Comparison of ENCODE assay signal across 8 cellular contexts in the genomic region with DNA sequence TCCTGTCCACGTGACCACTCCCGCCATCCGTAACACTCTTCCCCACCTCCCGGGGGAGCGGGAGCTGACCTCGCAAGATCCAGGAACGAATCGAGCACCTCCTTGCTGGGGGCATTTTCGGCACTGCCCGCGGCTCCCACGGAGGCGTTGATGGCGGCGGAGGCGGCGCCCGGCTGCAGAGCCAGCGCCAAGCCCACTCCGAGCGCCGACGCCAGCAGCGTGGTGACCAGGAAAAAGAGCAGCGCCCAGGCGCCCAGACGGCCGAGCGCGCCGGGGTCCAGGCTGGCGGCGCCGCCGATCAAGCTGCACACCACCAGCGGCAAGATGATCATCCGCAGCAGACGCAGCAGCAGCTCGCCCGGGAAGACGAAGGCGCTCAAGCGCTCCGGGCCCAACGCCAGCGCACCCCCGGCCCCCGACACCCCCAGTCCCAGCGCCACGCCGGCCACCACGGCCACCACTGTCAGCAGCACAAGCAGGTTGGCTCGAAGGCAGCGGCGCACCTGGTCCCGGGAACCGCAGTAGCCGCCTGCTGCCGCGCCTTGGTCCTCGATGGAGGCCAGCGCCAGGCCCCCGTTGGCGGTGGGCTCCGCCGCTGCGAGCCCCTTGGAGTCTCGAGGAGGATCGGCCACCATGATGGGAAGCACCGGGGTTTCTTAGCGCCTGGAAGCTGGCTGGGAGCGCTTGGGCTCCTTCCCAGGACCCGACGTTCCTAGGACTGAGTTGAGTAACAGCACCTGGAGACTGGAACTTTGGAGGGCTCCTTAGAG. TPM values are rescaled to one million over a fixed set of nuclear protein-coding genes. Genes with fewer than 3 reads are reported as not detected.
DNase-seq lines count a peak whose midpoint lies in the region; ATAC-seq, FAIRE-seq and TF ChIP-seq lines count a peak whose summit lies in the region.

No MANE protein-coding gene starts in this region.

- peaks cover 64% of the 10 kb centered on the region for H3K4me1 ChIP-seq in CD4-positive, CD25-positive, alpha-beta regulatory T cell (ENCODE audit: control insufficient read depth, insufficient read depth, low read length, poor library complexity, severe bottlenecking)
- peaks cover 13% of the 10 kb centered on the region for H3K4me1 ChIP-seq in HUES48 (ENCODE audit: control insufficient read depth, insufficient read depth, low read length)
- peaks cover 8 to 15% of the 10 kb centered on the region in 2 donors for H3K4me1 ChIP-seq in breast epithelium
- H3K4me1 ChIP-seq in keratinocyte (ENCODE audit: control insufficient read depth, extremely low read depth, insufficient read depth, low read length) = peaks cover 21% of the 10 kb centered on the region

- peaks cover 3% of the 10 kb centered on the region for H3K36me3 ChIP-seq in CD4-positive, CD25-positive, alpha-beta regulatory T cell (ENCODE audit: control insufficient read depth, insufficient read depth, low read length)
- peaks cover 30% of the 10 kb centered on the region for H3K36me3 ChIP-seq in HUES48 (ENCODE audit: control insufficient read depth, insufficient read depth, low read length)
- no peaks in the 10 kb centered on the region for H3K36me3 ChIP-seq in breast epithelium
- peaks cover 5 to 33% of the 10 kb centered on the region in 2 experiments for H3K36me3 ChIP-seq in keratinocyte (ENCODE audit: control insufficient read depth in 2 of 2, extremely low read depth in 1 of 2, insufficient read depth in 2 of 2, low read length in 2 of 2)

- no peak for ATAC-seq in CD4-positive, CD25-positive, alpha-beta regulatory T cell (ENCODE audit: low read depth in 2 of 2)
- ATAC-seq in HG02885 (IDR thresholded peaks at IDR 0.05; ENCODE audit: poor library complexity, unreplicated experiment) = no peak
- no peak for ATAC-seq in HG02938 (IDR thresholded peaks at IDR 0.05; ENCODE audit: unreplicated experiment)

- H3K9me3 Mint-ChIP-seq in CD4-positive, CD25-positive, alpha-beta regulatory T cell = no peaks in the 10 kb centered on the region

- H3K4me1 Mint-ChIP-seq in CD4-positive, CD25-positive, alpha-beta regulatory T cell = peaks cover 21 to 82% (median 50%) of the 10 kb centered on the region in 4 donors

- DNase-seq in CD4-positive, CD25-positive, alpha-beta regulatory T cell = peak; percentile 30 to 56 (median 35)
- DNase-seq in T-helper 1 cell (peak in 4 of 5 donors; percentile 18 to 58 (median 28)), breast epithelium (ENCODE audit: low spot score in 2 of 2) (peak in 1 of 2 donors; percentile 49), keratinocyte (ENCODE audit: low read depth, low spot score) (no peak)
- DNase-seq in stimulated activated CD4-positive, alpha-beta T cell treated with anti-CD3 and anti-CD28 coated beads, Interleukin-12 subunit alpha, Interleukin-12 subunit beta, amount 100 ng/mL, for 48 hours (ENCODE audit: low read depth in 2 of 3, low spot score in 1 of 3) = peak in 2 of 3 donors; percentile 12 to 35

- no peak for TF ChIP-seq CTCF in breast epithelium (IDR thresholded peaks at IDR 0.05)
- no peak for TF ChIP-seq CTCF in keratinocyte (optimal IDR thresholded peaks at IDR 0.05 in 1 of 3, IDR thresholded peaks at IDR 0.05 in 1 of 3, conservative IDR thresholded peaks at IDR 0.05 in 1 of 3; ENCODE audit: extremely low read depth in 1 of 3, insufficient read depth in 2 of 3, low read length in 3 of 3)

- H3K27me3 Mint-ChIP-seq in CD4-positive, CD25-positive, alpha-beta regulatory T cell = no peaks in the 10 kb centered on the region

- H3K27ac ChIP-seq in CD4-positive, CD25-positive, alpha-beta regulatory T cell (ENCODE audit: insufficient read depth, low read length, poor library complexity, severe bottlenecking) = peak overlapping the region; percentile 86
- H3K27ac ChIP-seq in HUES48 (ENCODE audit: low read depth, low read length) = peak overlapping the region; percentile 91
- H3K27ac ChIP-seq in breast epithelium = peak overlapping the region; percentile 90 to 93
- peak overlapping the region; percentile 95 for H3K27ac ChIP-seq in keratinocyte (ENCODE audit: control insufficient read depth, insufficient read depth, low read length)

- H3K4me2 ChIP-seq in keratinocyte (ENCODE audit: control insufficient read depth, extremely low read depth, insufficient read depth, low read depth, low read length) = peak overlapping the region; percentile 87

- intact Hi-C loops in breast epithelium (cut with DNase I; ENCODE audit: low total_unique reads) = no loop called here

- no peaks in the 10 kb centered on the region for H3K9me1 ChIP-seq in keratinocyte (ENCODE audit: control insufficient read depth, extremely low read depth, insufficient read depth, low read length)

- FAIRE-seq in keratinocyte (lab: Jason Lieb, UNC) = no peak

- H3K27me3 ChIP-seq in CD4-positive, CD25-positive, alpha-beta regulatory T cell (ENCODE audit: control insufficient read depth, insufficient read depth, low read length) = no peaks in the 10 kb centered on the region
- H3K27me3 ChIP-seq in HUES48 (ENCODE audit: control insufficient read depth, insufficient read depth, low read length) (no peaks in the 10 kb centered on the region), breast epithelium (no peaks in the 10 kb centered on the region), keratinocyte (ENCODE audit: control insufficient read depth, extremely low read depth, insufficient read depth, low read length) (no peaks in the 10 kb centered on the region)

- no peaks in the 10 kb centered on the region for H4K20me1 ChIP-seq in keratinocyte (ENCODE audit: control insufficient read depth, extremely low read depth, insufficient read depth, low read length)

- no peaks in the 10 kb centered on the region for H3K9me3 ChIP-seq in CD4-positive, CD25-positive, alpha-beta regulatory T cell (ENCODE audit: control insufficient read depth in 2 of 2, low read length in 2 of 2)
- H3K9me3 ChIP-seq in HUES48 (ENCODE audit: control insufficient read depth, insufficient read depth, low read length) (no peaks in the 10 kb centered on the region), breast epithelium (no peaks in the 10 kb centered on the region), keratinocyte (ENCODE audit: control insufficient read depth, low read depth, low read length) (no peaks in the 10 kb centered on the region)

- peak overlapping the region; percentile 93 to 100 (median 96) for H3K4me3 Mint-ChIP-seq in CD4-positive, CD25-positive, alpha-beta regulatory T cell

- H3K9ac ChIP-seq in HUES48 (ENCODE audit: low read depth, low read length) = peak overlapping the region; percentile 92
- H3K9ac ChIP-seq in keratinocyte (ENCODE audit: control insufficient read depth, extremely low read depth, insufficient read depth, low read length) = peak overlapping the region; percentile 93

- H3K27ac Mint-ChIP-seq in CD4-positive, CD25-positive, alpha-beta regulatory T cell = peak overlapping the region; percentile 84 to 92 (median 91)

- peaks cover 57% of the 10 kb centered on the region for H3K79me2 ChIP-seq in keratinocyte (ENCODE audit: control insufficient read depth, insufficient read depth, low read length)

- dilution Hi-C loops in keratinocyte (cut with MboI; ENCODE audit: extremely low pct_ligation_motif_present, low sequenced_read_pairs) = no loop called here

- no peak for TF ChIP-seq POLR2A in breast epithelium (IDR thresholded peaks at IDR 0.05)

- H2AFZ ChIP-seq in keratinocyte (ENCODE audit: control insufficient read depth, low read length) = no peak overlapping the region

- peak overlapping the region; percentile 85 for H3K4me3 ChIP-seq in CD4-positive, CD25-positive, alpha-beta regulatory T cell (ENCODE audit: low read depth, low read length)
- H3K4me3 ChIP-seq in HUES48 (ENCODE audit: low read depth, low read length) (peak overlapping the region; percentile 80), breast epithelium (peak overlapping the region; percentile 92 to 95 (median 94)), keratinocyte (ENCODE audit: control insufficient read depth in 2 of 3, extremely low read depth in 1 of 3, insufficient read depth in 2 of 3, low read depth in 1 of 3, low read length in 3 of 3) (peak overlapping the region; percentile 92 to 99 (median 92))

- peaks cover 5% of the 10 kb centered on the region for H3K36me3 Mint-ChIP-seq in CD4-positive, CD25-positive, alpha-beta regulatory T cell

RNA-seq across cellular contexts. Expression of gene SLC1A5, which starts 0.9 kb away (rescaled TPM):
- total RNA-seq in CD4-positive, CD25-positive, alpha-beta regulatory T cell = 23.9 TPM
- 10 to 100 TPM; 23.6 to 28.8 (median 27.2) TPM for polyA plus RNA-seq in CD4-positive, CD25-positive, alpha-beta regulatory T cell
- total RNA-seq in breast epithelium = 100 to 1,000 TPM; 121 to 146 (median 121) TPM
- 74.8 to 137 TPM (median 90.4 TPM) in 3 replicates for polyA plus RNA-seq in keratinocyte
- polyA plus RNA-seq in keratinocyte (2011; ENCODE audit: low read depth) = 101 TPM
- polyA plus RNA-seq in keratinocyte (2011; cell fraction: cytosol; rRNA removed) = 53.8 and 70.9 TPM in 2 replicates
- 182 and 206 TPM in 2 replicates for polyA plus RNA-seq in keratinocyte (2011; cell fraction: nucleus; rRNA removed)
- polyA plus RNA-seq in keratinocyte (2012; ENCODE audit: low replicate concordance) = 158 and 196 TPM in 2 replicates
- 111 to 343 TPM (median 153 TPM) in 3 replicates for polyA minus RNA-seq in keratinocyte
- polyA minus RNA-seq in keratinocyte (2011; cell fraction: cytosol; rRNA and poly(A)+ RNA removed) = 98.0 TPM
- polyA minus RNA-seq in keratinocyte (2011; cell fraction: nucleus; rRNA and poly(A)+ RNA removed) = 134 and 156 TPM in 2 replicates

RNA-seq across cellular contexts. Expression of gene STRN4, which starts 41.3 kb away (rescaled TPM):
- total RNA-seq in CD4-positive, CD25-positive, alpha-beta regulatory T cell = 121 TPM
- 10 to 100 TPM; 11.9 to 16.7 (median 15.0) TPM for polyA plus RNA-seq in CD4-positive, CD25-positive, alpha-beta regulatory T cell
- 10 to 100 TPM; 45.0 to 57.0 (median 53.7) TPM for total RNA-seq in breast epithelium
- polyA plus RNA-seq in keratinocyte = 37.3 to 57.0 TPM (median 45.8 TPM) in 3 replicates
- polyA plus RNA-seq in keratinocyte (2011; ENCODE audit: low read depth) = 59.7 TPM
- polyA plus RNA-seq in keratinocyte (2011; cell fraction: cytosol; rRNA removed) = 42.0 and 88.9 TPM in 2 replicates
- 69.4 and 94.0 TPM in 2 replicates for polyA plus RNA-seq in keratinocyte (2011; cell fraction: nucleus; rRNA removed)
- 36.7 and 55.0 TPM in 2 replicates for polyA plus RNA-seq in keratinocyte (2012; ENCODE audit: low replicate concordance)
- 55.6 to 205 TPM (median 59.7 TPM) in 3 replicates for polyA minus RNA-seq in keratinocyte
- 84.6 TPM for polyA minus RNA-seq in keratinocyte (2011; cell fraction: cytosol; rRNA and poly(A)+ RNA removed)
- polyA minus RNA-seq in keratinocyte (2011; cell fraction: nucleus; rRNA and poly(A)+ RNA removed) = 47.5 and 53.7 TPM in 2 replicates

RNA-seq across cellular contexts. Expression of gene FKRP, which starts 41.7 kb away (rescaled TPM):
- 18.7 TPM for total RNA-seq in CD4-positive, CD25-positive, alpha-beta regulatory T cell
- 1 to 10 TPM; 2.7 to 4.9 (median 3.5) TPM for polyA plus RNA-seq in CD4-positive, CD25-positive, alpha-beta regulatory T cell
- total RNA-seq in breast epithelium = 10 to 100 TPM; 11.4 to 23.1 (median 12.1) TPM
- polyA plus RNA-seq in keratinocyte = 6.1 to 12.6 TPM (median 6.1 TPM) in 3 replicates
- polyA plus RNA-seq in keratinocyte (2011; ENCODE audit: low read depth) = 1.1 TPM
- 4.2 TPM in 2 replicates for polyA plus RNA-seq in keratinocyte (2011; cell fraction: cytosol; rRNA removed)
- polyA plus RNA-seq in keratinocyte (2011; cell fraction: nucleus; rRNA removed) = 24.1 and 28.5 TPM in 2 replicates
- polyA plus RNA-seq in keratinocyte (2012; ENCODE audit: low replicate concordance) = 7.8 and 13.2 TPM in 2 replicates
- 2.8 to 6.7 TPM (median 5.3 TPM) in 3 replicates for polyA minus RNA-seq in keratinocyte
- 3.6 TPM for polyA minus RNA-seq in keratinocyte (2011; cell fraction: cytosol; rRNA and poly(A)+ RNA removed)
- 9.9 and 19.3 TPM in 2 replicates for polyA minus RNA-seq in keratinocyte (2011; cell fraction: nucleus; rRNA and poly(A)+ RNA removed)
